Comparison of ENCODE assay signal across 9 cellular contexts in genomic region chr17:40559016-40559853, GRCh38. TPM values are rescaled to one million over a fixed set of nuclear protein-coding genes. Genes with fewer than 3 reads are reported as not detected.
A peak's percentile ranks its signal among the peaks of the same experiment; 100 is the strongest.
DNase-seq lines count a peak whose midpoint lies in the region; ATAC-seq, FAIRE-seq and TF ChIP-seq lines count a peak whose summit lies in the region.
"Had no signal": no experiment of that assay in that cellular context is flagged by ENCODE, and none has a peak within 500 bp of the region (broad histone marks: within the 10 kb centered on the region; RNA-seq: fewer than 3 reads in every experiment).

No MANE protein-coding gene starts in this region.

- H3K27me3 Mint-ChIP-seq in chondrocyte (ENCODE audit: low read depth), result peaks cover 4% of the 10 kb centered on the region
- H3K27me3 Mint-ChIP-seq in naive thymus-derived CD4-positive, alpha-beta T cell, result no peaks in the 10 kb centered on the region

- ATAC-seq in A549 (peak in 1 of 2 experiments; percentile 6; a peak in 3 of 6 replicates), GM21381 (IDR thresholded peaks at IDR 0.05; ENCODE audit: unreplicated experiment) (no peak)
- ATAC-seq in naive thymus-derived CD4-positive, alpha-beta T cell, result no peak

- TF ChIP-seq POLR2A in A549 (IDR thresholded peaks at IDR 0.05; ENCODE audit: low read length), result no peak

- H3K9me3 ChIP-seq in A549, result no peaks in the 10 kb centered on the region
- H3K9me3 ChIP-seq in KOPT-K1 (ENCODE audit: insufficient read depth, low read length, poor library complexity, severe bottlenecking), result no peaks in the 10 kb centered on the region
- no peaks in the 10 kb centered on the region for H3K9me3 ChIP-seq in naive thymus-derived CD4-positive, alpha-beta T cell (ENCODE audit: control insufficient read depth in 2 of 3, low read length in 3 of 3)

- no peaks in the 10 kb centered on the region for H3K27me3 ChIP-seq in naive thymus-derived CD4-positive, alpha-beta T cell (ENCODE audit: control insufficient read depth in 2 of 2, insufficient read depth in 2 of 2, low read length in 2 of 2)

- FAIRE-seq in A549 (lab: Jason Lieb, UNC), result no peak
- FAIRE-seq: colon had no signal

- peaks cover 63% of the 10 kb centered on the region for H3K4me1 ChIP-seq in A549
- peaks cover 48 to 59% of the 10 kb centered on the region in 2 donors for H3K4me1 ChIP-seq in naive thymus-derived CD4-positive, alpha-beta T cell (ENCODE audit: control insufficient read depth in 2 of 2, insufficient read depth in 2 of 2, low read length in 2 of 2)

- CTCF ChIA-PET in A549 (lab: Yijun Ruan, JAX), result interaction anchor here (0.7 to 26.0 kb wide), 60 partner anchors 11 to 1107 kb away, joined by 3 to 1144 read pairs (median 6); partner anchors contain the start of genes GJD3, IGFBP4, TNS4 and TOP2A
- CTCF ChIA-PET in naive thymus-derived CD4-positive, alpha-beta T cell (lab: Charles Lee), result interaction anchor here (0.6 to 16.3 kb wide), 15 partner anchors 8 to 1089 kb away, joined by 3 to 425 read pairs (median 5); no protein-coding TSS in a partner anchor

- DNase-seq in A549 (ENCODE audit: low read depth in 1 of 2, low spot score in 1 of 2) (no peak), chondrocyte (ENCODE audit: low spot score) (no peak), NCI-H2081 treated with DMSO at 0.1 percent for 48 hours (lab: John Stamatoyannopoulos, UW) (no peak), GDM1 (lab: John Stamatoyannopoulos, UW) (no peak), AG08396 (ENCODE audit: low spot score) (no peak)
- no peak for DNase-seq in naive thymus-derived CD4-positive, alpha-beta T cell

- no peaks in the 10 kb centered on the region for H3K36me3 Mint-ChIP-seq in chondrocyte (ENCODE audit: low read depth)
- peaks cover 39 to 81% (median 70%) of the 10 kb centered on the region in 5 donors for H3K36me3 Mint-ChIP-seq in naive thymus-derived CD4-positive, alpha-beta T cell

- peak overlapping the region; percentile 85 for H3K27ac Mint-ChIP-seq in chondrocyte (ENCODE audit: unreplicated experiment)
- H3K27ac Mint-ChIP-seq in naive thymus-derived CD4-positive, alpha-beta T cell, result peak overlapping the region; percentile 92 to 100 (median 100)

- no peak for TF ChIP-seq EP300 in A549 (IDR thresholded peaks at IDR 0.05)

- WGBS in A549 (ENCODE audit: missing lambda C conversion rate), result 89% methylated on average over 11 of the region's 11 CpGs

- H3K4me3 Mint-ChIP-seq in chondrocyte (ENCODE audit: unreplicated experiment), result no peak overlapping the region
- peak overlapping the region; percentile 90 to 100 (median 98) for H3K4me3 Mint-ChIP-seq in naive thymus-derived CD4-positive, alpha-beta T cell

- no peak overlapping the region for H3K4me3 ChIP-seq in A549
- peak overlapping the region; percentile 90 for H3K4me3 ChIP-seq in naive thymus-derived CD4-positive, alpha-beta T cell (ENCODE audit: low read length)

- intact Hi-C loops in naive thymus-derived CD4-positive, alpha-beta T cell (cut with micrococcal nuclease), result no loop called here

- TF ChIP-seq RAD21 in A549 (conservative IDR thresholded peaks at IDR 0.05 in 1 of 2, IDR thresholded peaks at IDR 0.05 in 1 of 2), result no peak

- H3K27ac ChIP-seq in A549, result peak overlapping the region; percentile 95 to 99
- H3K27ac ChIP-seq in KOPT-K1 (ENCODE audit: low read depth, low read length, poor library complexity, severe bottlenecking), result peak overlapping the region; percentile 80
- H3K27ac ChIP-seq in naive thymus-derived CD4-positive, alpha-beta T cell (ENCODE audit: low read depth, low read length), result peak overlapping the region; percentile 99

- TF ChIP-seq CTCF in A549 (IDR thresholded peaks at IDR 0.05), result no peak
- no peak for TF ChIP-seq CTCF in chondrocyte (IDR thresholded peaks at IDR 0.05)

- H3K4me2 ChIP-seq in A549, result peak overlapping the region; percentile 69

- no peaks in the 10 kb centered on the region for H3K36me3 ChIP-seq in KOPT-K1 (ENCODE audit: insufficient read depth, low read length)
- peaks cover 11 to 91% (median 57%) of the 10 kb centered on the region in 3 experiments for H3K36me3 ChIP-seq in naive thymus-derived CD4-positive, alpha-beta T cell (ENCODE audit: control insufficient read depth in 2 of 3, insufficient read depth in 3 of 3, low read length in 3 of 3)

- POLR2A ChIA-PET in A549 (lab: Yijun Ruan, JAX), result interaction anchor here (0.5 to 4.9 kb wide), 23 partner anchors 8 to 197 kb away, joined by 3 to 27 read pairs (median 7); partner anchors contain the start of genes IGFBP4 and TOP2A
- POLR2A ChIA-PET in naive thymus-derived CD4-positive, alpha-beta T cell (lab: Charles Lee), result interaction anchor here (0.6 to 45.4 kb wide), 14 partner anchors 4 to 270 kb away, joined by 3 to 2132 read pairs (median 4); partner anchors contain the start of genes CCR7 and IGFBP4

- H3K4me1 Mint-ChIP-seq in chondrocyte (ENCODE audit: low read depth), result peaks cover 39% of the 10 kb centered on the region
- H3K4me1 Mint-ChIP-seq in naive thymus-derived CD4-positive, alpha-beta T cell, result peaks cover 44 to 91% (median 66%) of the 10 kb centered on the region in 7 donors

- H3K9me3 Mint-ChIP-seq in chondrocyte (ENCODE audit: low read depth), result no peaks in the 10 kb centered on the region
- H3K9me3 Mint-ChIP-seq in naive thymus-derived CD4-positive, alpha-beta T cell, result peaks cover 0 to 6% (median 0%) of the 10 kb centered on the region in 11 donors

TF ChIP-seq in A549, 52 proteins besides CTCF, POLR2A, EP300 and RAD21 (continues in another document):
- no peak for TF ChIP-seq REST (IDR thresholded peaks at IDR 0.05)
- no peak for TF ChIP-seq MAZ (IDR thresholded peaks at IDR 0.05; ENCODE audit: borderline replicate concordance, low read depth, low read length)
- TF ChIP-seq SREBF2 (IDR thresholded peaks at IDR 0.05), result no peak
- TF ChIP-seq FOSL2 (IDR thresholded peaks at IDR 0.05), result no peak
- TF ChIP-seq FOSL2 (CRISPR knock-in tag; IDR thresholded peaks at IDR 0.05), result no peak
- no peak for TF ChIP-seq EHF (CRISPR knock-in tag; IDR thresholded peaks at IDR 0.05)
- TF ChIP-seq HOXA7 (CRISPR knock-in tag; IDR thresholded peaks at IDR 0.05), result peak; percentile 37; the same call in 1 of the 2 replicates
- peak; percentile 40; the same call in 1 of the 2 replicates for TF ChIP-seq ATOH8 (CRISPR knock-in tag; IDR thresholded peaks at IDR 0.05; ENCODE audit: low read depth)
- no peak; the same call in 1 of the 2 replicates for TF ChIP-seq NPAS2 (CRISPR knock-in tag; IDR thresholded peaks at IDR 0.05; ENCODE audit: borderline replicate concordance)
- no peak for TF ChIP-seq MAX (IDR thresholded peaks at IDR 0.05)
- no peak for TF ChIP-seq CBX2 (IDR thresholded peaks at IDR 0.05; ENCODE audit: borderline replicate concordance, low read depth)

RNA-seq across cellular contexts. Expression of gene CCR7, which starts 6.0 kb away (rescaled TPM):
- polyA plus RNA-seq in A549 (2011; rRNA removed) (1.4 and 1.9 TPM in 2 replicates), A549 (2017; fragmentation: RNase III; extraction: RNeasy Plus Mini Kit Qiagen cat#74134 plus additional on column Dnase treatment) (0.72 to 0.84 TPM (median 0.76 TPM) in 3 replicates)
- 0.79 and 1.5 TPM in 2 replicates for polyA plus RNA-seq in A549 (2012; cell fraction: cytosol; rRNA removed)
- 3.0 and 3.2 TPM in 2 replicates for polyA plus RNA-seq in A549 (2012; cell fraction: nucleus; rRNA removed)
- polyA minus RNA-seq in A549 (2011; rRNA and poly(A)+ RNA removed), result 1.7 and 3.3 TPM in 2 replicates
- total RNA-seq in chondrocyte, result not detected in 3 replicates
- total RNA-seq in naive thymus-derived CD4-positive, alpha-beta T cell, result 100 to 1,000 TPM; 153 to 675 (median 262) TPM
- 1,000 to 10,000 TPM; 1,350 to 2,301 TPM for polyA plus RNA-seq in naive thymus-derived CD4-positive, alpha-beta T cell

RNA-seq across cellular contexts. Expression of gene TNS4, which starts 57.8 kb away (rescaled TPM):
- polyA plus RNA-seq in A549 (2011; rRNA removed) (24.2 and 45.9 TPM in 2 replicates), A549 (2017; fragmentation: RNase III; extraction: RNeasy Plus Mini Kit Qiagen cat#74134 plus additional on column Dnase treatment) (61.6 to 75.9 TPM (median 73.5 TPM) in 3 replicates)
- 18.0 and 30.2 TPM in 2 replicates for polyA plus RNA-seq in A549 (2012; cell fraction: cytosol; rRNA removed)
- polyA plus RNA-seq in A549 (2012; cell fraction: nucleus; rRNA removed), result 83.8 and 125 TPM in 2 replicates
- 62.8 and 79.7 TPM in 2 replicates for polyA minus RNA-seq in A549 (2011; rRNA and poly(A)+ RNA removed)
- total RNA-seq in chondrocyte, result 0.39 TPM in 1 of 3 replicates, not detected in the others
- total RNA-seq in naive thymus-derived CD4-positive, alpha-beta T cell, result 10 to 100 TPM in 1 of 5 experiments, 1 to 10 TPM in 2, not detected in 2; 1.2 to 10.3 (median 1.3) TPM
- polyA plus RNA-seq in naive thymus-derived CD4-positive, alpha-beta T cell, result not detected

Comparison
In these comparisons a context has a peak if more than half of its experiments do, and no peak if none do; other contexts are left out.
1. RNA of gene CCR7, which starts 6.0 kb away (total RNA-seq): 153 to 675 TPM in naive thymus-derived CD4-positive, alpha-beta T cell; not detected in chondrocyte; every median in the first group is over 100 times any median in the second.
2. Peak in every context shown above with its lines, with median percentiles within 50 percentile points of each other: H3K27ac ChIP-seq.